In genomic region chr6:42555477-42556457, GRCh38 we compare ENCODE assay signal across 10 cellular contexts. TPM values are rescaled to one million over a fixed set of nuclear protein-coding genes. Genes with fewer than 3 reads are reported as not detected.
DNase-seq lines count a peak whose midpoint lies in the region; ATAC-seq and TF ChIP-seq lines count a peak whose summit lies in the region.
"Had no signal": no experiment of that assay in that cellular context is flagged by ENCODE, and none has a peak within 500 bp of the region (broad histone marks: within the 10 kb centered on the region; RNA-seq: fewer than 3 reads in every experiment).

No MANE protein-coding gene starts in this region.

- TF ChIP-seq CTCF in OCI-LY7 (conservative IDR thresholded peaks at IDR 0.05; ENCODE audit: low read length) (no peak), coronary artery (IDR thresholded peaks at IDR 0.05) (no peak)

- H3K4me2 ChIP-seq in OCI-LY7 (ENCODE audit: low read length) = no peak overlapping the region

- no peak overlapping the region for H3K4me3 Mint-ChIP-seq in activated naive CD4-positive, alpha-beta T cell treated with anti-CD3 and anti-CD28 coated beads, Interleukin-2, amount 10 ng/mL, durations not matched to agents 7 days and 5 days
- no peak overlapping the region for H3K4me3 Mint-ChIP-seq in stimulated activated naive CD8-positive, alpha-beta T cell treated with anti-CD3 and anti-CD28 coated beads, Interleukin-15, amount 100 ng/mL, for 72 hours
- H3K4me3 Mint-ChIP-seq: CD14-positive monocyte had no signal

- no peaks in the 10 kb centered on the region for H3K27me3 ChIP-seq in effector memory CD4-positive, alpha-beta T cell (replicated peaks; ENCODE audit: control insufficient read depth, insufficient read depth, low read length, poor library complexity, severe bottlenecking)

- H3K27me3 Mint-ChIP-seq in activated naive CD4-positive, alpha-beta T cell treated with anti-CD3 and anti-CD28 coated beads, Interleukin-2, amount 10 ng/mL, durations not matched to agents 7 days and 5 days = peaks cover 31% of the 10 kb centered on the region
- H3K27me3 Mint-ChIP-seq in stimulated activated naive CD8-positive, alpha-beta T cell treated with anti-CD3 and anti-CD28 coated beads, Interleukin-15, amount 100 ng/mL, for 72 hours = peaks cover 21% of the 10 kb centered on the region

- peak; percentile 52 for ATAC-seq in stimulated activated naive CD8-positive, alpha-beta T cell treated with anti-CD3 and anti-CD28 coated beads, Interleukin-15, amount 100 ng/mL, for 72 hours
- ATAC-seq in HG03520 (IDR thresholded peaks at IDR 0.05; ENCODE audit: unreplicated experiment) = no peak

- H3K36me3 Mint-ChIP-seq in activated naive CD4-positive, alpha-beta T cell treated with anti-CD3 and anti-CD28 coated beads, Interleukin-2, amount 10 ng/mL, durations not matched to agents 7 days and 5 days = no peaks in the 10 kb centered on the region

- BruUV-seq in OCI-LY7 (replicated peaks; lab: Mats Ljungman, UMichigan) = no TSS peak

- DNase-seq in activated naive CD4-positive, alpha-beta T cell treated with anti-CD3 and anti-CD28 coated beads, Interleukin-2, amount 10 ng/mL, durations not matched to agents 7 days and 5 days = peak; percentile 49
- no peak for DNase-seq in activated naive CD4-positive, alpha-beta T cell treated with Interleukin-2 at 50 U/mL for 16 hours
- DNase-seq in OCI-LY7 (ENCODE audit: low spot score) (peak; percentile 30), coronary artery (ENCODE audit: low spot score) (no peak), AG08395 (ENCODE audit: low spot score) (no peak)
- peak in 2 of 3 donors; percentile 4 to 27 for DNase-seq in effector memory CD4-positive, alpha-beta T cell
- no peak for DNase-seq in stimulated activated naive CD8-positive, alpha-beta T cell treated with anti-CD3 and anti-CD28 coated beads, Interleukin-15, amount 100 ng/mL, for 72 hours
- DNase-seq: NK-92 treated with Interleukin-12 subunit alpha and Interleukin-12 subunit beta, amount 100 ng/mL, for 24 hours had no signal

- no peaks in the 10 kb centered on the region for H3K79me2 ChIP-seq in OCI-LY7 (ENCODE audit: insufficient read depth, low read depth, low read length)

- no peaks in the 10 kb centered on the region for H3K4me1 ChIP-seq in OCI-LY7 (ENCODE audit: insufficient read depth, low read length, poor library complexity, severe bottlenecking)
- H3K4me1 ChIP-seq in effector memory CD4-positive, alpha-beta T cell (ENCODE audit: control insufficient read depth, insufficient read depth, low read length, poor library complexity, severe bottlenecking) = no peaks in the 10 kb centered on the region

- peaks cover 14% of the 10 kb centered on the region for H3K4me1 Mint-ChIP-seq in activated naive CD4-positive, alpha-beta T cell treated with anti-CD3 and anti-CD28 coated beads, Interleukin-2, amount 10 ng/mL, durations not matched to agents 7 days and 5 days
- peaks cover 8% of the 10 kb centered on the region for H3K4me1 Mint-ChIP-seq in stimulated activated naive CD8-positive, alpha-beta T cell treated with anti-CD3 and anti-CD28 coated beads, Interleukin-15, amount 100 ng/mL, for 72 hours

- no peaks in the 10 kb centered on the region for H3K9me3 ChIP-seq in OCI-LY7 (ENCODE audit: low read length)
- no peaks in the 10 kb centered on the region for H3K9me3 ChIP-seq in effector memory CD4-positive, alpha-beta T cell (ENCODE audit: control insufficient read depth, low read length)

- no peaks in the 10 kb centered on the region for H3K9me2 ChIP-seq in OCI-LY7 (ENCODE audit: insufficient read depth, low read length)

- H3K4me3 ChIP-seq in OCI-LY7 (ENCODE audit: low read depth, low read length, poor library complexity, severe bottlenecking) (no peak overlapping the region), coronary artery (no peak overlapping the region)
- H3K4me3 ChIP-seq in effector memory CD4-positive, alpha-beta T cell (ENCODE audit: insufficient read depth, low read depth, low read length, poor library complexity, severe bottlenecking) = no peak overlapping the region

- H3K36me3 ChIP-seq in OCI-LY7 (ENCODE audit: insufficient read depth, low read length) = no peaks in the 10 kb centered on the region
- no peaks in the 10 kb centered on the region for H3K36me3 ChIP-seq in effector memory CD4-positive, alpha-beta T cell (ENCODE audit: control insufficient read depth, insufficient read depth, low read length)

- no peaks in the 10 kb centered on the region for H3K9me3 Mint-ChIP-seq in activated naive CD4-positive, alpha-beta T cell treated with anti-CD3 and anti-CD28 coated beads, Interleukin-2, amount 10 ng/mL, durations not matched to agents 7 days and 5 days
- H3K9me3 Mint-ChIP-seq in stimulated activated naive CD8-positive, alpha-beta T cell treated with anti-CD3 and anti-CD28 coated beads, Interleukin-15, amount 100 ng/mL, for 72 hours = no peaks in the 10 kb centered on the region

- H3K27ac ChIP-seq in OCI-LY7 (ENCODE audit: low read depth, low read length, poor library complexity, severe bottlenecking) (no peak overlapping the region), coronary artery (no peak overlapping the region)
- no peak overlapping the region for H3K27ac ChIP-seq in effector memory CD4-positive, alpha-beta T cell (ENCODE audit: insufficient read depth, low read length, poor library complexity, severe bottlenecking)

- intact Hi-C loops in OCI-LY7 (cut with micrococcal nuclease; ENCODE audit: unreplicated experiment) = no loop called here

- CTCF ChIA-PET in activated naive CD4-positive, alpha-beta T cell treated with anti-CD3 and anti-CD28 coated beads, Interleukin-2, amount 10 ng/mL, durations not matched to agents 7 days and 5 days (lab: Charles Lee) = interaction anchor here (1.0 to 3.0 kb wide), 2 partner anchors 9 to 171 kb away, joined by 4 to 10 read pairs; no protein-coding TSS in a partner anchor
- CTCF ChIA-PET in OCI-LY7 (lab: Charles Lee; ENCODE audit: unreplicated experiment) = no interaction called here

- H2AFZ ChIP-seq in OCI-LY7 (ENCODE audit: low read length) = no peak overlapping the region

- H3K27ac Mint-ChIP-seq in activated naive CD4-positive, alpha-beta T cell treated with anti-CD3 and anti-CD28 coated beads, Interleukin-2, amount 10 ng/mL, durations not matched to agents 7 days and 5 days = peak overlapping the region; percentile 39
- no peak overlapping the region for H3K27ac Mint-ChIP-seq in stimulated activated naive CD8-positive, alpha-beta T cell treated with anti-CD3 and anti-CD28 coated beads, Interleukin-15, amount 100 ng/mL, for 72 hours

- no peaks in the 10 kb centered on the region for H4K20me1 ChIP-seq in OCI-LY7 (ENCODE audit: insufficient read depth, low read length)

- POLR2A ChIA-PET in OCI-LY7 (lab: Charles Lee) = interaction anchor here (0.5 to 0.7 kb wide), 3 partner anchors 328 to 551 kb away, joined by 3 to 6 read pairs (median 5); no protein-coding TSS in a partner anchor

RNA-seq across cellular contexts. Expression of gene UBR2, which starts 8.1 kb away (rescaled TPM):
- total RNA-seq in OCI-LY7 (2014; rRNA removed; shearing (Covaris generic)) = 16.6 and 17.1 TPM in 2 replicates
- total RNA-seq in OCI-LY7 (2022) = 23.8 and 26.7 TPM in 2 replicates

Comparison
In these comparisons a context has a peak if more than half of its experiments do, and no peak if none do; other contexts are left out.
1. DNase-seq: peak in activated naive CD4-positive, alpha-beta T cell treated with anti-CD3 and anti-CD28 coated beads, Interleukin-2, amount 10 ng/mL, durations not matched to agents 7 days and 5 days (single experiment), OCI-LY7 (single experiment) and effector memory CD4-positive, alpha-beta T cell (2 of 3); none in activated naive CD4-positive, alpha-beta T cell treated with Interleukin-2 at 50 U/mL for 16 hours (single experiment), stimulated activated naive CD8-positive, alpha-beta T cell treated with anti-CD3 and anti-CD28 coated beads, Interleukin-15, amount 100 ng/mL, for 72 hours (0 of 2), coronary artery (single experiment) and AG08395 (single experiment).